In the genomic region with DNA sequence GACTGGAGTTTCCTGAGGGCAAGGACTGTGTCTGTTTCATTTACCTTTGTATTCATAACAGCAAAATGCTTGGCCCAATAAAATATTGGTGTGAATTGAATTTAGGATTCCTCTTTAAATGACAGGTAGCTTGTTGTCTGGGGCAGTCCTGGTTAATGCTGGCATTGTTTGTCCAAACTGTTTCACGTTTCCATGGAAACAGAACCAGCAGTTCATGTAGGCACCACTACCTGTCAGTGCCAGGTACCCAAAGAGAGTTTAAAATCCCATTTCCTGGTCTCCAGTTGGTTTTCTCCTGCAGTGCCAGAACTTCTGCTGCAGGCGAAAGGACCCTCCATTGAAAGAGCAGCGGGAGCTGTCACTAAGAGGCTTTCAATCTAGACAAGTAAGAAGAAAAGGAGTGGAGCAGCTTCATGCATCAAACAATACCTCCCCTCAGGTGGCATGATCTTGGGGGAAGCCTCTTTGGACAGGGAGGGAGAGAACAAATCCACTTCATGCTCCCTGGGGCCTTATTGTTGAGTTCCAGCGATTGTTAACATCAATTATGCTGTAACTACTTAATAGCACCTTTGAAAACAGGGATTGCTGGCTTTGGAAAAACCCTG, we compare ENCODE assay signal across 16 cellular contexts.
DNase-seq lines count a peak whose midpoint lies in the region; ATAC-seq and TF ChIP-seq lines count a peak whose summit lies in the region.
"Had no signal": no experiment of that assay in that cellular context is flagged by ENCODE, and none has a peak within 500 bp of the region (broad histone marks: within the 10 kb centered on the region; RNA-seq: fewer than 3 reads in every experiment).

No MANE protein-coding gene starts in this region.

- no peaks in the 10 kb centered on the region for H4K20me1 ChIP-seq in neural progenitor cell (ENCODE audit: low read depth)

- no peak for TF ChIP-seq POLR2A in sigmoid colon (IDR thresholded peaks at IDR 0.05)

- no peaks in the 10 kb centered on the region for H3K36me3 ChIP-seq in neural progenitor cell
- no peaks in the 10 kb centered on the region for H3K36me3 ChIP-seq in sigmoid colon
- H3K36me3 ChIP-seq: MG63 had no signal

- H3K9me3 Mint-ChIP-seq in neural progenitor cell: peaks cover 11% of the 10 kb centered on the region

- H3K27ac ChIP-seq in neural progenitor cell (peak overlapping the region; percentile 44), sigmoid colon (no peak overlapping the region)
- H3K27ac ChIP-seq: C4-2B had no signal

- no peak overlapping the region for H2AFZ ChIP-seq in neural progenitor cell (replicated peaks)

- DNase-seq in NCI-H2196 treated with DMSO at 0.1 percent for 48 hours (lab: John Stamatoyannopoulos, UW; ENCODE audit: unreplicated experiment) (peak; percentile 1), NCI-H2196 (lab: John Stamatoyannopoulos, UW; ENCODE audit: unreplicated experiment) (no peak), NCI-H2081 (lab: John Stamatoyannopoulos, UW) (peak; percentile 71 to 88), NCI-H748 (lab: John Stamatoyannopoulos, UW; ENCODE audit: unreplicated experiment) (peak; percentile 96), neural progenitor cell (ENCODE audit: low spot score) (peak; percentile 74), sigmoid colon (no peak), NAMALWA (ENCODE audit: low spot score) (no peak)
- DNase-seq: DMS79 treated with DMSO at 0.1 percent for 48 hours, GDM1, KG1, MG63, NCI-H1694 treated with DMSO at 0.1 percent for 48 hours, NCI-H510A treated with DMSO at 0.1 percent for 48 hours, PC-3 had no signal

- TF ChIP-seq EP300 in sigmoid colon (IDR thresholded peaks at IDR 0.05): no peak

- intact Hi-C loops in sigmoid colon (cut with DNase I): no loop called here

- H3K9ac ChIP-seq in neural progenitor cell: no peak overlapping the region

- peak overlapping the region; percentile 21 for H3K4me2 ChIP-seq in neural progenitor cell

- ATAC-seq in HG03280 (IDR thresholded peaks at IDR 0.05; ENCODE audit: unreplicated experiment): no peak
- ATAC-seq: PC-3 had no signal

- H3K27me3 ChIP-seq in neural progenitor cell (no peaks in the 10 kb centered on the region), sigmoid colon (no peaks in the 10 kb centered on the region)
- H3K27me3 ChIP-seq: MG63 had no signal

- H3K4me3 ChIP-seq in neural progenitor cell (no peak overlapping the region), sigmoid colon (no peak overlapping the region)
- H3K4me3 ChIP-seq: MG63 had no signal

- WGBS in sigmoid colon, 2 donors: 78 to 85% methylated on average over 4 of the region's 4 CpGs

- peaks cover 12% of the 10 kb centered on the region for H3K4me1 ChIP-seq in neural progenitor cell
- no peaks in the 10 kb centered on the region for H3K4me1 ChIP-seq in sigmoid colon

- no peak for TF ChIP-seq CTCF in neural progenitor cell (IDR thresholded peaks at IDR 0.05)
- TF ChIP-seq CTCF in sigmoid colon (IDR thresholded peaks at IDR 0.05): no peak

- H3K27me3 Mint-ChIP-seq in neural progenitor cell (ENCODE audit: insufficient read depth, low read depth): peaks cover 7% of the 10 kb centered on the region

- H3F3A ChIP-seq in neural progenitor cell (ENCODE audit: low read depth): peaks cover 11% of the 10 kb centered on the region

- no peaks in the 10 kb centered on the region for H3K9me3 ChIP-seq in neural progenitor cell (ENCODE audit: low read depth)
- H3K9me3 ChIP-seq in sigmoid colon: no peaks in the 10 kb centered on the region
- H3K9me3 ChIP-seq: MG63 had no signal

- peaks cover 13% of the 10 kb centered on the region for H3K4me1 Mint-ChIP-seq in neural progenitor cell

- H3K27ac Mint-ChIP-seq in neural progenitor cell: no peak overlapping the region

- H3K79me2 ChIP-seq in neural progenitor cell (ENCODE audit: low read depth): no peaks in the 10 kb centered on the region

- H3K36me3 Mint-ChIP-seq in neural progenitor cell: peaks cover 4% of the 10 kb centered on the region

- no peak overlapping the region for H3K4me3 Mint-ChIP-seq in neural progenitor cell

Comparison
In these comparisons a context has a peak if more than half of its experiments do, and no peak if none do; other contexts are left out.
1. DNase-seq: peak in NCI-H2196 treated with DMSO at 0.1 percent for 48 hours (single experiment), NCI-H2081 (2 of 2), NCI-H748 (single experiment) and neural progenitor cell (single experiment); none in NCI-H2196 (single experiment), sigmoid colon (single experiment) and NAMALWA (single experiment).